ENCODE assay signal across 8 cellular contexts in genomic region chr3:57596495-57597239, GRCh38. TPM values are rescaled to one million over a fixed set of nuclear protein-coding genes. Genes with fewer than 3 reads are reported as not detected.
DNase-seq lines count a peak whose midpoint lies in the region; ATAC-seq and TF ChIP-seq lines count a peak whose summit lies in the region.

No MANE protein-coding gene starts in this region.

- ATAC-seq in CD8-positive, alpha-beta T cell = no peak
- ATAC-seq in GM21786 (IDR thresholded peaks at IDR 0.05; ENCODE audit: unreplicated experiment) = peak; percentile 2

- H3K27ac Mint-ChIP-seq in CD8-positive, alpha-beta T cell = peak overlapping the region; percentile 100

- TF ChIP-seq RAD21 in liver (IDR thresholded peaks at IDR 0.05) = peak in 1 of 2 donors; percentile 37

- DNase-seq in CD8-positive, alpha-beta T cell = peak; percentile 24 to 68 (median 53)
- DNase-seq in NCI-H146 treated with DMSO at 0.1 percent for 48 hours (lab: John Stamatoyannopoulos, UW; ENCODE audit: unreplicated experiment) = peak; percentile 15
- DNase-seq in activated CD4-positive, alpha-beta T cell treated with anti-CD3 and anti-CD28 coated beads, Interleukin-2, amount 50 U/mL, for 1 hour = peak; percentile 54
- peak; percentile 45 to 88 for DNase-seq in dermis microvascular lymphatic vessel endothelial cell (ENCODE audit: low read depth in 2 of 2)
- peak; percentile 38 to 40 for DNase-seq in stimulated activated CD4-positive, alpha-beta T cell treated with anti-CD3 and anti-CD28 coated beads, Interleukin-2, amount 100 ng/mL, for 48 hours
- no peak for DNase-seq in NCI-H2107 (lab: John Stamatoyannopoulos, UW)

- H3K27me3 Mint-ChIP-seq in CD8-positive, alpha-beta T cell (ENCODE audit: low read depth) = no peaks in the 10 kb centered on the region

- H3K4me3 Mint-ChIP-seq in CD8-positive, alpha-beta T cell = peak overlapping the region; percentile 99

- POLR2A ChIA-PET in CD8-positive, alpha-beta T cell (lab: Charles Lee) = interaction anchor here (0.5 to 2.8 kb wide), 17 partner anchors 10 to 942 kb away, joined by 3 to 43 read pairs (median 3); partner anchors contain the start of genes DENND6A, HTD2, PDE12 and RPP14

- intact Hi-C loops in CD8-positive, alpha-beta T cell (cut with DNase I, micrococcal nuclease) = loop anchor here (1.0 to 10.0 kb wide), 13 partner anchors 18 to 1039 kb away; partner anchors contain the start of genes PDE12 (in 2 of the 2), ABHD6 (in 1 of the 2), APPL1 (in 1 of the 2) and CCDC66 (in 1 of the 2)

- no peaks in the 10 kb centered on the region for H3K36me3 ChIP-seq in CD8-positive, alpha-beta T cell (ENCODE audit: insufficient read depth, low read length)
- no peaks in the 10 kb centered on the region for H3K36me3 ChIP-seq in liver (ENCODE audit: control insufficient read depth in 4 of 4, insufficient read depth in 3 of 4, low read depth in 1 of 4, low read length in 3 of 4)

- peak overlapping the region; percentile 88 to 96 for H3K9ac ChIP-seq in liver (ENCODE audit: low read depth in 1 of 2, low read length in 2 of 2)

- no peaks in the 10 kb centered on the region for H3K9me3 ChIP-seq in CD8-positive, alpha-beta T cell (ENCODE audit: low read length)
- H3K9me3 ChIP-seq in liver (ENCODE audit: control insufficient read depth in 4 of 4, low read length in 3 of 4) = no peaks in the 10 kb centered on the region

- H3K36me3 Mint-ChIP-seq in CD8-positive, alpha-beta T cell = peaks cover 18% of the 10 kb centered on the region

- under 1% methylated on average over 35 of the region's 35 CpGs for WGBS in liver

- no peak for TF ChIP-seq CTCF in CD8-positive, alpha-beta T cell (IDR thresholded peaks at IDR 0.05)
- no peak for TF ChIP-seq CTCF in liver (IDR thresholded peaks at IDR 0.05; ENCODE audit: low read depth, low read length, missing input control)

- peak overlapping the region; percentile 95 for H3K4me3 ChIP-seq in CD8-positive, alpha-beta T cell (ENCODE audit: low read depth, low read length)
- H3K4me3 ChIP-seq in liver (ENCODE audit: low read depth in 1 of 3, low read length in 3 of 3) = peak overlapping the region; percentile 71 to 98 (median 84)

- no peaks in the 10 kb centered on the region for H3K27me3 ChIP-seq in CD8-positive, alpha-beta T cell (ENCODE audit: insufficient read depth, low read length)
- H3K27me3 ChIP-seq in liver (ENCODE audit: control insufficient read depth in 4 of 4, insufficient read depth in 4 of 4, low read length in 3 of 4) = no peaks in the 10 kb centered on the region

- no peaks in the 10 kb centered on the region for H3K9me3 Mint-ChIP-seq in CD8-positive, alpha-beta T cell

- H3K4me1 ChIP-seq in CD8-positive, alpha-beta T cell (ENCODE audit: insufficient read depth, low read length) = peaks cover 44% of the 10 kb centered on the region
- peaks cover 3 to 42% (median 26%) of the 10 kb centered on the region in 4 donors for H3K4me1 ChIP-seq in liver (ENCODE audit: control insufficient read depth in 4 of 4, insufficient read depth in 4 of 4, low read length in 3 of 4)

- H3K4me1 Mint-ChIP-seq in CD8-positive, alpha-beta T cell (ENCODE audit: low read depth) = peaks cover 59% of the 10 kb centered on the region

- CTCF ChIA-PET in CD8-positive, alpha-beta T cell (lab: Charles Lee) = interaction anchor here (0.9 to 1.7 kb wide), 4 partner anchors 16 to 172 kb away, joined by 3 to 8 read pairs (median 3); partner anchors contain the start of gene PDE12

- peak overlapping the region; percentile 93 for H3K27ac ChIP-seq in CD8-positive, alpha-beta T cell (ENCODE audit: low read depth, low read length)
- H3K27ac ChIP-seq in liver (ENCODE audit: low read depth in 1 of 2, low read length in 2 of 2) = peak overlapping the region; percentile 94

TF ChIP-seq in liver, 16 proteins besides CTCF, POLR2A, EP300 and RAD21:
- TF ChIP-seq REST (IDR thresholded peaks at IDR 0.05) (peak; percentile 18), TAF1 (conservative IDR thresholded peaks at IDR 0.05) (no peak), FOXA1 (IDR thresholded peaks at IDR 0.05) (no peak), JUND (IDR thresholded peaks at IDR 0.05) (no peak), HNF4G (IDR thresholded peaks at IDR 0.05) (no peak), GABPA (IDR thresholded peaks at IDR 0.05 in 1 of 2, conservative IDR thresholded peaks at IDR 0.05 in 1 of 2) (peak in 1 of 2 donors; percentile 51), NR2F2 (IDR thresholded peaks at IDR 0.05) (peak; percentile 51), SP1 (IDR thresholded peaks at IDR 0.05) (peak; percentile 36), ZBTB33 (IDR thresholded peaks at IDR 0.05) (no peak), RXRA (IDR thresholded peaks at IDR 0.05) (peak; percentile 28 to 40), FOXA2 (IDR thresholded peaks at IDR 0.05) (no peak), ATF3 (IDR thresholded peaks at IDR 0.05) (no peak), HNF4A (conservative IDR thresholded peaks at IDR 0.05) (peak in 1 of 2 donors; percentile 9), YY1 (IDR thresholded peaks at IDR 0.05) (peak; percentile 67), EGR1 (IDR thresholded peaks at IDR 0.05; ENCODE audit: low read depth in 2 of 2) (no peak), MAX (IDR thresholded peaks at IDR 0.05) (no peak)

RNA-seq across cellular contexts. Expression of gene ARF4, which starts 0.5 kb away (rescaled TPM):
- 10 to 100 TPM; 72.7 to 73.5 TPM for total RNA-seq in CD8-positive, alpha-beta T cell
- total RNA-seq in dermis microvascular lymphatic vessel endothelial cell (121 and 123 TPM in 2 replicates), liver (10 to 100 TPM; 90.0 to 93.2 TPM)
- 100 to 1,000 TPM; 119 to 143 TPM for polyA plus RNA-seq in liver

RNA-seq across cellular contexts. Expression of gene PDE12, which starts 40.6 kb away (rescaled TPM):
- 10 to 100 TPM; 44.8 to 45.9 TPM for total RNA-seq in CD8-positive, alpha-beta T cell
- 9.2 and 15.3 TPM in 2 replicates for total RNA-seq in dermis microvascular lymphatic vessel endothelial cell
- total RNA-seq in liver = 10 to 100 TPM; 13.1 to 17.8 TPM
- 1 to 10 TPM; 4.8 to 9.9 TPM for polyA plus RNA-seq in liver

RNA-seq across cellular contexts. Expression of gene DNAH12, which starts 52.5 kb away (rescaled TPM):
- total RNA-seq in CD8-positive, alpha-beta T cell = under 1 TPM; 0.08 to 0.27 TPM
- total RNA-seq in dermis microvascular lymphatic vessel endothelial cell (under 0.01 TPM in 2 replicates), liver (under 1 TPM; 0.05 to 0.08 TPM)
- under 1 TPM in 1 of 2 donors, not detected in 1; 0.08 TPM for polyA plus RNA-seq in liver
